14 cellular contexts compared by ENCODE assay signal in genomic region chr13:63198076-63198475, GRCh38.
DNase-seq lines count a peak whose midpoint lies in the region; ATAC-seq and TF ChIP-seq lines count a peak whose summit lies in the region.
"Had no signal": no experiment of that assay in that cellular context is flagged by ENCODE, and none has a peak within 500 bp of the region (broad histone marks: within the 10 kb centered on the region; RNA-seq: fewer than 3 reads in every experiment).

No MANE protein-coding gene starts in this region.

- no peak for TF ChIP-seq CTCF in fibroblast of pulmonary artery (IDR thresholded peaks at IDR 0.05; ENCODE audit: low read length, missing control alignments)

- no peak overlapping the region for H3K4me3 ChIP-seq in fibroblast of pulmonary artery (replicated peaks; ENCODE audit: low read depth, low read length)
- H3K4me3 ChIP-seq: adrenal gland, tibial artery had no signal

- no peak for ATAC-seq in HG02840 (IDR thresholded peaks at IDR 0.05; ENCODE audit: low FRiP score, unreplicated experiment)

- peak; percentile 2 for DNase-seq in DMS53 treated with DMSO at 0.1 percent for 48 hours (lab: John Stamatoyannopoulos, UW; ENCODE audit: unreplicated experiment)
- DNase-seq in NCI-H128 (lab: John Stamatoyannopoulos, UW; ENCODE audit: unreplicated experiment), result peak; percentile 22
- peak; percentile 72 for DNase-seq in NCI-H748 treated with DMSO at 0.1 percent for 48 hours (lab: John Stamatoyannopoulos, UW)
- DNase-seq in fibroblast of pulmonary artery (ENCODE audit: low read depth), result peak; percentile 33
- no peak for DNase-seq in 8988T
- DNase-seq in activated gamma-delta T cell treated with Interleukin-2 at 50 U/mL for 16 hours, result no peak
- DNase-seq in HCEC 1CT, result no peak
- DNase-seq: activated CD8-positive, alpha-beta memory T cell treated with anti-CD3 and anti-CD28 coated beads for 24 hours; adrenal gland; AML-193; endodermal cell; small intestine; tibial artery had no signal

Comparison
In these comparisons a context has a peak if more than half of its experiments do, and no peak if none do; other contexts are left out.
1. DNase-seq: peak in DMS53 treated with DMSO at 0.1 percent for 48 hours (single experiment), NCI-H128 (single experiment), NCI-H748 treated with DMSO at 0.1 percent for 48 hours (single experiment) and fibroblast of pulmonary artery (single experiment); none in 8988T (single experiment), activated gamma-delta T cell treated with Interleukin-2 at 50 U/mL for 16 hours (single experiment) and HCEC 1CT (single experiment).